1 cellular context compared by ENCODE assay signal in the genomic region with DNA sequence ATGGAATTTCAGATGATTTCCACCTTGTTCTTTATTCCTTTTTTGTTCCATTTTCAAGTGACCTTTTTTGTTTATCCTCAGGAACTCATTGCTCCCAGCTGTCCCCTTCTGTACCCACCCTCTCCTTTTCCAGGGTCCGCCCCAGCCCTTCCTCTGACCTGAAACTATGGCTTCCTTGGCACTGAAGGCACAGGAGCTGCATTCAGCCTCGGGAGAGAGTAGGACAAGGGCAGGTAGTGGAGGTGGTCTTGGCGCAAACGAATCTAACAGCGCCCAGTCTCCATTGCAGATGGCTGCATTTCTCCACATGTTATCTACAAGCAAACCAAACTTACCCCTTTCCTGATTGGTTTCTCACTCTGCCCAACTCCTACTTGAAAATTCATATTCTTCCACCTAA.
TF ChIP-seq lines count a peak whose summit lies in the region.

No MANE protein-coding gene starts in this region.

TF ChIP-seq in IMR-90, 13 proteins besides CTCF, POLR2A, EP300 and RAD21:
- no peak for TF ChIP-seq CEBPB (IDR thresholded peaks at IDR 0.05; ENCODE audit: low read depth, low read length)
- TF ChIP-seq FOS (IDR thresholded peaks at IDR 0.05; ENCODE audit: low read depth, low read length), result no peak
- TF ChIP-seq MAZ (IDR thresholded peaks at IDR 0.05; ENCODE audit: borderline replicate concordance, low read depth, low read length), result no peak
- TF ChIP-seq SMC3 (IDR thresholded peaks at IDR 0.05; ENCODE audit: low read depth, low read length), result no peak
- no peak for TF ChIP-seq BHLHE40 (IDR thresholded peaks at IDR 0.05; ENCODE audit: low read depth, low read length)
- no peak for TF ChIP-seq NFE2L2 (IDR thresholded peaks at IDR 0.05; ENCODE audit: low read depth, low read length)
- TF ChIP-seq RFX5 (IDR thresholded peaks at IDR 0.05; ENCODE audit: low read depth, low read length), result no peak
- TF ChIP-seq MAFK (IDR thresholded peaks at IDR 0.05; ENCODE audit: low read depth, low read length), result no peak
TF ChIP-seq in IMR-90: peak in this region for 0.
